Comparison of ENCODE assay signal across 1 cellular context in the genomic region with DNA sequence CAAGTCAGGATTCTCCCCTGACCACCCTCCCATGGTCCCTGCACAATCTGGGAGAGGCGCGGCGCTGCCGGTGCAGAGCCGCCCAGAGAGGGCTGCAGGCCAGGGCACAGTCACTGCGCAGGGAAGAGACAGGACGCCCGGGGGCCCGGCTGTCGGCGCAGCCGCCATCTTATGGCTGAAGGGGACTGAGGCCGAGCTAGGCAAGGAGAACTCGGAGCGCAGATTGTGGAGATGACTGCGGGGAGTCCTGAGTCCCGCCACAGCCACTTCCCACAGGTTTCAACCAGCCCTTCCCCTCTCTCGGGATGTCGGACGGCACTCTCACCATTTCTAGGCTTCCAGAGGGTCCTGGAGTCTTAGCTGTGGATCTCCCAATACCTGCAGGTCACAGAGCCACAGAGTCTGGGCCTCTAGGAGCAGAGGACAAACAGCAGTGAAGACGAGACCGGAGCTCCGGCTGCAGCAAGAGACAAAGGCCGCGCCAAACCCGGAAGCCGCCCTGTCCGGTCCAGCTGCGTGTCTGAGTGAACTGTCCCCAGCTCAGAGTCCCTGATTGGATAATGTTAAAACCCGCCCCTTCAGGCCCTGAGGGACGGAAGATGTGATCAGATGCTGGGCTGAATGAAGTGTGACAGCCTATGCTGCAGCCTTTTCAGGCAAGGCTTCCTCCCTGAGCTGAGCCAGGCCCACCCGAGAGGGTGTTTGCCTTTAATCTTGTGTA.
TF ChIP-seq lines count a peak whose summit lies in the region.

Gene ZNF708 (minus strand): TSS at position 526 of the 721 bp plus-strand sequence. CDS start 198 bp downstream, at position 328.

TF ChIP-seq in GM12878, 131 proteins besides CTCF, POLR2A, EP300 and RAD21 (continued from another document and continues in another):
- peak; percentile 59 for TF ChIP-seq ZBTB40 (IDR thresholded peaks at IDR 0.05; ENCODE audit: borderline replicate concordance)
- no peak for TF ChIP-seq ZBTB33 (IDR thresholded peaks at IDR 0.05)
- TF ChIP-seq TAF1 (IDR thresholded peaks at IDR 0.05; ENCODE audit: borderline replicate concordance, low read depth, low read length): peak; percentile 96
- TF ChIP-seq CREB1 (IDR thresholded peaks at IDR 0.05; ENCODE audit: low read depth): 0 out of 2 replicates have a peak, but pooled peaks have one; percentile 39
- no peak for TF ChIP-seq CHD4 (IDR thresholded peaks at IDR 0.05)
- TF ChIP-seq, protein P1, sequence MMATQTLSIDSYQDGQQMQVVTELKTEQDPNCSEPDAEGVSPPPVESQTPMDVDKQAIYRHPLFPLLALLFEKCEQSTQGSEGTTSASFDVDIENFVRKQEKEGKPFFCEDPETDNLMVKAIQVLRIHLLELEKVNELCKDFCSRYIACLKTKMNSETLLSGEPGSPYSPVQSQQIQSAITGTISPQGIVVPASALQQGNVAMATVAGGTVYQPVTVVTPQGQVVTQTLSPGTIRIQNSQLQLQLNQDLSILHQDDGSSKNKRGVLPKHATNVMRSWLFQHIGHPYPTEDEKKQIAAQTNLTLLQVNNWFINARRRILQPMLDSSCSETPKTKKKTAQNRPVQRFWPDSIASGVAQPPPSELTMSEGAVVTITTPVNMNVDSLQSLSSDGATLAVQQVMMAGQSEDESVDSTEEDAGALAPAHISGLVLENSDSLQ (IDR thresholded peaks at IDR 0.05): peak; percentile 80
- TF ChIP-seq PAX5 (IDR thresholded peaks at IDR 0.05; ENCODE audit: borderline replicate concordance, low read depth, low read length): no peak
- TF ChIP-seq MXI1 (IDR thresholded peaks at IDR 0.05; ENCODE audit: low read depth, low read length): peak; percentile 15; the same call in 1 of the 2 replicates
- TF ChIP-seq IKZF1 (conservative IDR thresholded peaks at IDR 0.05): peak; percentile 47; the same call in 1 of the 2 replicates
- TF ChIP-seq HCFC1 (IDR thresholded peaks at IDR 0.05; ENCODE audit: low read length): peak; percentile 35; the same call in 1 of the 2 replicates
- TF ChIP-seq, protein P2, sequence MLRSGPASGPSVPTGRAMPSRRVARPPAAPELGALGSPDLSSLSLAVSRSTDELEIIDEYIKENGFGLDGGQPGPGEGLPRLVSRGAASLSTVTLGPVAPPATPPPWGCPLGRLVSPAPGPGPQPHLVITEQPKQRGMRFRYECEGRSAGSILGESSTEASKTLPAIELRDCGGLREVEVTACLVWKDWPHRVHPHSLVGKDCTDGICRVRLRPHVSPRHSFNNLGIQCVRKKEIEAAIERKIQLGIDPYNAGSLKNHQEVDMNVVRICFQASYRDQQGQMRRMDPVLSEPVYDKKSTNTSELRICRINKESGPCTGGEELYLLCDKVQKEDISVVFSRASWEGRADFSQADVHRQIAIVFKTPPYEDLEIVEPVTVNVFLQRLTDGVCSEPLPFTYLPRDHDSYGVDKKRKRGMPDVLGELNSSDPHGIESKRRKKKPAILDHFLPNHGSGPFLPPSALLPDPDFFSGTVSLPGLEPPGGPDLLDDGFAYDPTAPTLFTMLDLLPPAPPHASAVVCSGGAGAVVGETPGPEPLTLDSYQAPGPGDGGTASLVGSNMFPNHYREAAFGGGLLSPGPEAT (IDR thresholded peaks at IDR 0.05; ENCODE audit: low read depth): peak; percentile 67; the same call in 1 of the 2 replicates
- TF ChIP-seq POU2F2 (IDR thresholded peaks at IDR 0.05; ENCODE audit: borderline replicate concordance, low read depth, low read length): peak; percentile 23; the same call in 1 of the 3 replicates
- peak; percentile 80 for TF ChIP-seq CBFB (IDR thresholded peaks at IDR 0.05; ENCODE audit: low read depth)
- TF ChIP-seq LARP7 (IDR thresholded peaks at IDR 0.05): 0 out of 2 replicates have a peak, but pooled peaks have one; percentile 45
- TF ChIP-seq, protein P3, sequence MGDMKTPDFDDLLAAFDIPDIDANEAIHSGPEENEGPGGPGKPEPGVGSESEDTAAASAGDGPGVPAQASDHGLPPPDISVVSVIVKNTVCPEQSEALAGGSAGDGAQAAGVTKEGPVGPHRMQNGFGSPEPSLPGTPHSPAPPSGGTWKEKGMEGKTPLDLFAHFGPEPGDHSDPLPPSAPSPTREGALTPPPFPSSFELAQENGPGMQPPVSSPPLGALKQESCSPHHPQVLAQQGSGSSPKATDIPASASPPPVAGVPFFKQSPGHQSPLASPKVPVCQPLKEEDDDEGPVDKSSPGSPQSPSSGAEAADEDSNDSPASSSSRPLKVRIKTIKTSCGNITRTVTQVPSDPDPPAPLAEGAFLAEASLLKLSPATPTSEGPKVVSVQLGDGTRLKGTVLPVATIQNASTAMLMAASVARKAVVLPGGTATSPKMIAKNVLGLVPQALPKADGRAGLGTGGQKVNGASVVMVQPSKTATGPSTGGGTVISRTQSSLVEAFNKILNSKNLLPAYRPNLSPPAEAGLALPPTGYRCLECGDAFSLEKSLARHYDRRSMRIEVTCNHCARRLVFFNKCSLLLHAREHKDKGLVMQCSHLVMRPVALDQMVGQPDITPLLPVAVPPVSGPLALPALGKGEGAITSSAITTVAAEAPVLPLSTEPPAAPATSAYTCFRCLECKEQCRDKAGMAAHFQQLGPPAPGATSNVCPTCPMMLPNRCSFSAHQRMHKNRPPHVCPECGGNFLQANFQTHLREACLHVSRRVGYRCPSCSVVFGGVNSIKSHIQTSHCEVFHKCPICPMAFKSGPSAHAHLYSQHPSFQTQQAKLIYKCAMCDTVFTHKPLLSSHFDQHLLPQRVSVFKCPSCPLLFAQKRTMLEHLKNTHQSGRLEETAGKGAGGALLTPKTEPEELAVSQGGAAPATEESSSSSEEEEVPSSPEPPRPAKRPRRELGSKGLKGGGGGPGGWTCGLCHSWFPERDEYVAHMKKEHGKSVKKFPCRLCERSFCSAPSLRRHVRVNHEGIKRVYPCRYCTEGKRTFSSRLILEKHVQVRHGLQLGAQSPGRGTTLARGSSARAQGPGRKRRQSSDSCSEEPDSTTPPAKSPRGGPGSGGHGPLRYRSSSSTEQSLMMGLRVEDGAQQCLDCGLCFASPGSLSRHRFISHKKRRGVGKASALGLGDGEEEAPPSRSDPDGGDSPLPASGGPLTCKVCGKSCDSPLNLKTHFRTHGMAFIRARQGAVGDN (IDR thresholded peaks at IDR 0.05): 0 out of 2 replicates have a peak, but pooled peaks have one; percentile 46
- TF ChIP-seq, protein P4, sequence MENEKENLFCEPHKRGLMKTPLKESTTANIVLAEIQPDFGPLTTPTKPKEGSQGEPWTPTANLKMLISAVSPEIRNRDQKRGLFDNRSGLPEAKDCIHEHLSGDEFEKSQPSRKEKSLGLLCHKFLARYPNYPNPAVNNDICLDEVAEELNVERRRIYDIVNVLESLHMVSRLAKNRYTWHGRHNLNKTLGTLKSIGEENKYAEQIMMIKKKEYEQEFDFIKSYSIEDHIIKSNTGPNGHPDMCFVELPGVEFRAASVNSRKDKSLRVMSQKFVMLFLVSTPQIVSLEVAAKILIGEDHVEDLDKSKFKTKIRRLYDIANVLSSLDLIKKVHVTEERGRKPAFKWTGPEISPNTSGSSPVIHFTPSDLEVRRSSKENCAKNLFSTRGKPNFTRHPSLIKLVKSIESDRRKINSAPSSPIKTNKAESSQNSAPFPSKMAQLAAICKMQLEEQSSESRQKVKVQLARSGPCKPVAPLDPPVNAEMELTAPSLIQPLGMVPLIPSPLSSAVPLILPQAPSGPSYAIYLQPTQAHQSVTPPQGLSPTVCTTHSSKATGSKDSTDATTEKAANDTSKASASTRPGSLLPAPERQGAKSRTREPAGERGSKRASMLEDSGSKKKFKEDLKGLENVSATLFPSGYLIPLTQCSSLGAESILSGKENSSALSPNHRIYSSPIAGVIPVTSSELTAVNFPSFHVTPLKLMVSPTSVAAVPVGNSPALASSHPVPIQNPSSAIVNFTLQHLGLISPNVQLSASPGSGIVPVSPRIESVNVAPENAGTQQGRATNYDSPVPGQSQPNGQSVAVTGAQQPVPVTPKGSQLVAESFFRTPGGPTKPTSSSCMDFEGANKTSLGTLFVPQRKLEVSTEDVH (IDR thresholded peaks at IDR 0.05; ENCODE audit: low read depth, partially characterized antibody): no peak
- peak; percentile 66 for TF ChIP-seq NKRF (conservative IDR thresholded peaks at IDR 0.05)
- peak; percentile 28 for TF ChIP-seq MEF2B (IDR thresholded peaks at IDR 0.05; ENCODE audit: partially characterized antibody, poor library complexity, severe bottlenecking)
- TF ChIP-seq RB1 (IDR thresholded peaks at IDR 0.05; ENCODE audit: borderline replicate concordance): peak; percentile 24; the same call in 1 of the 2 replicates
- TF ChIP-seq SPI1 (IDR thresholded peaks at IDR 0.05; ENCODE audit: borderline replicate concordance, insufficient read depth, low read depth, low read length): peak; percentile 10; the same call in 1 of the 2 replicates
- peak in 1 of 2 experiments; percentile 20; a peak in 1 of 4 replicates for TF ChIP-seq BHLHE40 (IDR thresholded peaks at IDR 0.05; ENCODE audit: borderline replicate concordance in 1 of 2, low read depth in 2 of 2, low read length in 1 of 2)
- peak; percentile 68 for TF ChIP-seq GABPA (IDR thresholded peaks at IDR 0.05; ENCODE audit: low read depth)
- peak; percentile 47; the same call in 1 of the 2 replicates for TF ChIP-seq TCF12 (IDR thresholded peaks at IDR 0.05; ENCODE audit: low read depth, low read length)
- peak; percentile 19; the same call in 1 of the 2 replicates for TF ChIP-seq EED (IDR thresholded peaks at IDR 0.05; ENCODE audit: low read depth)
- TF ChIP-seq E4F1 (IDR thresholded peaks at IDR 0.05; ENCODE audit: borderline replicate concordance, partially characterized antibody): peak; percentile 64
- peak; percentile 50; the same call in 1 of the 2 replicates for TF ChIP-seq GATAD2B (conservative IDR thresholded peaks at IDR 0.05; ENCODE audit: low read depth)
- peak; percentile 80; the same call in 1 of the 2 replicates for TF ChIP-seq PML (IDR thresholded peaks at IDR 0.05; ENCODE audit: low read length)
- TF ChIP-seq NBN (IDR thresholded peaks at IDR 0.05): 0 out of 2 replicates have a peak, but pooled peaks have one; percentile 42
- 0 out of 2 replicates have a peak, but pooled peaks have one; percentile 26 for TF ChIP-seq TCF3 (IDR thresholded peaks at IDR 0.05; ENCODE audit: borderline replicate concordance, insufficient read depth, low read depth, low read length)
